In genomic region chr11:22163394-22163797, GRCh38 we compare ENCODE assay signal across 1 cellular context.
TF ChIP-seq lines count a peak whose summit lies in the region.

No MANE protein-coding gene starts in this region.

TF ChIP-seq in GM23338, 12 proteins besides CTCF, POLR2A, EP300 and RAD21 (continued from another document):
- TF ChIP-seq ETS1 (IDR thresholded peaks at IDR 0.05) (no peak), STAT1 (IDR thresholded peaks at IDR 0.05; ENCODE audit: unreplicated experiment) (no peak), NANOG (IDR thresholded peaks at IDR 0.05; ENCODE audit: borderline replicate concordance) (no peak), ZNF331 (CRISPR knock-in tag; IDR thresholded peaks at IDR 0.05; ENCODE audit: low read depth) (no peak), EZH2phosphoT487 (IDR thresholded peaks at IDR 0.05; ENCODE audit: unreplicated experiment) (no peak)
